15 cellular contexts compared by ENCODE assay signal in genomic region chr6:101400341-101400740, GRCh38. TPM values are rescaled to one million over a fixed set of nuclear protein-coding genes. Genes with fewer than 3 reads are reported as not detected.
DNase-seq lines count a peak whose midpoint lies in the region; ATAC-seq and TF ChIP-seq lines count a peak whose summit lies in the region.
"Had no signal": no experiment of that assay in that cellular context is flagged by ENCODE, and none has a peak within 500 bp of the region (broad histone marks: within the 10 kb centered on the region; RNA-seq: fewer than 3 reads in every experiment).

No MANE protein-coding gene starts in this region.

- no peak overlapping the region for H2AFZ ChIP-seq in SK-N-SH (ENCODE audit: low read depth)
- H2AFZ ChIP-seq: PC-9 had no signal

- H3K4me2 ChIP-seq in SK-N-SH: no peak overlapping the region
- H3K4me2 ChIP-seq: PC-9 had no signal

- WGBS in SK-N-SH (ENCODE audit: low lambda C conversion rate): 3% methylated on average over 3 of the region's 3 CpGs

- H3K9me2 ChIP-seq in SK-N-SH: no peaks in the 10 kb centered on the region

- POLR2A ChIA-PET in SK-N-SH (lab: Yijun Ruan, JAX): no interaction called here

- peaks cover 54% of the 10 kb centered on the region for H3K27me3 ChIP-seq in SK-N-SH (ENCODE audit: insufficient read depth)

- H3K79me2 ChIP-seq in SK-N-SH (ENCODE audit: insufficient read depth): no peaks in the 10 kb centered on the region

- no peaks in the 10 kb centered on the region for H3K9me3 ChIP-seq in SK-N-SH
- H3K9me3 ChIP-seq: MG63 had no signal

- CTCF ChIA-PET in SK-N-SH (lab: Yijun Ruan, JAX): interaction anchor here (0.7 to 1.0 kb wide), 2 partner anchors 8 to 39 kb away, joined by 3 read pairs; no protein-coding TSS in a partner anchor

- no peak for ATAC-seq in SK-N-SH treated with all-trans-retinoic acid at 6 μM for 48 hours

- H3K36me3 ChIP-seq in SK-N-SH (replicated peaks in 1 of 2; ENCODE audit: control insufficient read depth in 1 of 2, insufficient read depth in 2 of 2, low read length in 1 of 2): no peaks in the 10 kb centered on the region
- H3K36me3 ChIP-seq: MG63 had no signal

- no peak for TF ChIP-seq RAD21 in SK-N-SH (IDR thresholded peaks at IDR 0.05; ENCODE audit: low read length)

- H3K27ac ChIP-seq in SK-N-SH (ENCODE audit: low read depth in 2 of 2, low read length in 1 of 2) (peak overlapping the region in 1 of 2 experiments; percentile 39; a peak in 1 of 4 replicates), cingulate gyrus (ENCODE audit: low read depth, low read length) (peak overlapping the region; percentile 10)
- H3K27ac ChIP-seq: C4-2B, PC-9 had no signal

- H3K4me1 ChIP-seq in SK-N-SH (ENCODE audit: control insufficient read depth in 1 of 2, insufficient read depth in 2 of 2, low read depth in 1 of 2, low read length in 1 of 2): peaks cover 0 to 36% of the 10 kb centered on the region in 2 experiments; a peak in 2 of 4 replicates

- in situ Hi-C loops in GM13977 (cut with MboI; ENCODE audit: low pct_unique_long_range_greater_than_20kb, low sequenced_read_pairs, unreplicated experiment): no loop called here

- peak overlapping the region in 1 of 2 experiments; percentile 52; a peak in 1 of 4 replicates for H3K4me3 ChIP-seq in SK-N-SH (ENCODE audit: low read depth in 2 of 2, low read length in 1 of 2)
- H3K4me3 ChIP-seq: MG63, PC-9 had no signal

- no peak overlapping the region for H3K9ac ChIP-seq in SK-N-SH

- TF ChIP-seq CTCF in SK-N-SH (IDR thresholded peaks at IDR 0.05): no peak
- no peak for TF ChIP-seq CTCF in GM13977 (IDR thresholded peaks at IDR 0.05; ENCODE audit: extremely low read depth, insufficient read depth, missing control alignments)

- DNase-seq in SK-N-SH (no peak), myocyte (ENCODE audit: low read depth) (peak; percentile 5), SHP77 (lab: John Stamatoyannopoulos, UW) (no peak), HuH-7.5 (ENCODE audit: low spot score) (no peak), GM13977 (ENCODE audit: low spot score) (no peak), T-helper 2 cell (no peak)
- DNase-seq: 8988T, MG63, NCI-H1092 treated with DMSO at 0.1 percent for 48 hours, NCI-H187, NCI-H446, PC-9 had no signal

- H3F3A ChIP-seq in SK-N-SH (replicated peaks; ENCODE audit: insufficient read depth): no peaks in the 10 kb centered on the region

- no peak for TF ChIP-seq EP300 in SK-N-SH (IDR thresholded peaks at IDR 0.05; ENCODE audit: borderline replicate concordance in 1 of 2, low read depth in 1 of 2, low read length in 1 of 2)

- no peaks in the 10 kb centered on the region for H4K20me1 ChIP-seq in SK-N-SH (ENCODE audit: insufficient read depth)

TF ChIP-seq in SK-N-SH, 30 proteins besides CTCF, POLR2A, EP300 and RAD21:
- TF ChIP-seq FOXJ3 (CRISPR knock-in tag; IDR thresholded peaks at IDR 0.05) (no peak), NFIC (IDR thresholded peaks at IDR 0.05; ENCODE audit: borderline replicate concordance) (no peak), CHD2 (IDR thresholded peaks at IDR 0.05; ENCODE audit: low read length, partially characterized antibody) (no peak), EZH2phosphoT487 (IDR thresholded peaks at IDR 0.05; ENCODE audit: borderline replicate concordance, low read depth) (no peak), MXI1 (IDR thresholded peaks at IDR 0.05; ENCODE audit: low read depth, low read length) (peak; percentile 42; the same call in 1 of the 2 replicates), TEAD4 (IDR thresholded peaks at IDR 0.05; ENCODE audit: borderline replicate concordance, insufficient read depth) (no peak)
- TF ChIP-seq, protein P1, sequence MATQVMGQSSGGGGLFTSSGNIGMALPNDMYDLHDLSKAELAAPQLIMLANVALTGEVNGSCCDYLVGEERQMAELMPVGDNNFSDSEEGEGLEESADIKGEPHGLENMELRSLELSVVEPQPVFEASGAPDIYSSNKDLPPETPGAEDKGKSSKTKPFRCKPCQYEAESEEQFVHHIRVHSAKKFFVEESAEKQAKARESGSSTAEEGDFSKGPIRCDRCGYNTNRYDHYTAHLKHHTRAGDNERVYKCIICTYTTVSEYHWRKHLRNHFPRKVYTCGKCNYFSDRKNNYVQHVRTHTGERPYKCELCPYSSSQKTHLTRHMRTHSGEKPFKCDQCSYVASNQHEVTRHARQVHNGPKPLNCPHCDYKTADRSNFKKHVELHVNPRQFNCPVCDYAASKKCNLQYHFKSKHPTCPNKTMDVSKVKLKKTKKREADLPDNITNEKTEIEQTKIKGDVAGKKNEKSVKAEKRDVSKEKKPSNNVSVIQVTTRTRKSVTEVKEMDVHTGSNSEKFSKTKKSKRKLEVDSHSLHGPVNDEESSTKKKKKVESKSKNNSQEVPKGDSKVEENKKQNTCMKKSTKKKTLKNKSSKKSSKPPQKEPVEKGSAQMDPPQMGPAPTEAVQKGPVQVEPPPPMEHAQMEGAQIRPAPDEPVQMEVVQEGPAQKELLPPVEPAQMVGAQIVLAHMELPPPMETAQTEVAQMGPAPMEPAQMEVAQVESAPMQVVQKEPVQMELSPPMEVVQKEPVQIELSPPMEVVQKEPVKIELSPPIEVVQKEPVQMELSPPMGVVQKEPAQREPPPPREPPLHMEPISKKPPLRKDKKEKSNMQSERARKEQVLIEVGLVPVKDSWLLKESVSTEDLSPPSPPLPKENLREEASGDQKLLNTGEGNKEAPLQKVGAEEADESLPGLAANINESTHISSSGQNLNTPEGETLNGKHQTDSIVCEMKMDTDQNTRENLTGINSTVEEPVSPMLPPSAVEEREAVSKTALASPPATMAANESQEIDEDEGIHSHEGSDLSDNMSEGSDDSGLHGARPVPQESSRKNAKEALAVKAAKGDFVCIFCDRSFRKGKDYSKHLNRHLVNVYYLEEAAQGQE (IDR thresholded peaks at IDR 0.05; ENCODE audit: low read depth, low read length): no peak

TF ChIP-seq in SK-N-SH treated with all-trans-retinoic acid at 6 μM for 48 hours, 23 proteins besides CTCF, POLR2A, EP300 and RAD21:
- TF ChIP-seq, protein P2, sequence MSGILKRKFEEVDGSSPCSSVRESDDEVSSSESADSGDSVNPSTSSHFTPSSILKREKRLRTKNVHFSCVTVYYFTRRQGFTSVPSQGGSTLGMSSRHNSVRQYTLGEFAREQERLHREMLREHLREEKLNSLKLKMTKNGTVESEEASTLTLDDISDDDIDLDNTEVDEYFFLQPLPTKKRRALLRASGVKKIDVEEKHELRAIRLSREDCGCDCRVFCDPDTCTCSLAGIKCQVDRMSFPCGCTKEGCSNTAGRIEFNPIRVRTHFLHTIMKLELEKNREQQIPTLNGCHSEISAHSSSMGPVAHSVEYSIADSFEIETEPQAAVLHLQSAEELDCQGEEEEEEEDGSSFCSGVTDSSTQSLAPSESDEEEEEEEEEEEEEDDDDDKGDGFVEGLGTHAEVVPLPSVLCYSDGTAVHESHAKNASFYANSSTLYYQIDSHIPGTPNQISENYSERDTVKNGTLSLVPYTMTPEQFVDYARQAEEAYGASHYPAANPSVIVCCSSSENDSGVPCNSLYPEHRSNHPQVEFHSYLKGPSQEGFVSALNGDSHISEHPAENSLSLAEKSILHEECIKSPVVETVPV (CRISPR knock-in tag; IDR thresholded peaks at IDR 0.05): no peak
- TF ChIP-seq GLIS3 (CRISPR knock-in tag; IDR thresholded peaks at IDR 0.05) (no peak), TSHZ2 (CRISPR knock-in tag; IDR thresholded peaks at IDR 0.05) (no peak), ZC3H10 (CRISPR knock-in tag; IDR thresholded peaks at IDR 0.05) (no peak)

RNA-seq across cellular contexts. Expression of gene GRIK2, which starts 6.8 kb away (rescaled TPM):
- 0.26 and 0.30 TPM in 2 replicates for polyA plus RNA-seq in SK-N-SH (2012; rRNA removed)
- 0.28 and 0.54 TPM in 2 replicates for polyA plus RNA-seq in SK-N-SH (2012; cell fraction: cytosol; rRNA removed)
- polyA plus RNA-seq in SK-N-SH (2012; cell fraction: nucleus; rRNA removed): 0.45 and 0.75 TPM in 2 replicates
- 9.2 and 14.3 TPM in 2 replicates for total RNA-seq in myocyte
- 7.8 TPM for polyA plus RNA-seq in myocyte (2012)
